In genomic region chr1:78918157-78918556, GRCh38 we compare ENCODE assay signal across 16 cellular contexts.
DNase-seq lines count a peak whose midpoint lies in the region; ATAC-seq, FAIRE-seq and TF ChIP-seq lines count a peak whose summit lies in the region.
"Had no signal": no experiment of that assay in that cellular context is flagged by ENCODE, and none has a peak within 500 bp of the region (broad histone marks: within the 10 kb centered on the region; RNA-seq: fewer than 3 reads in every experiment).

No MANE protein-coding gene starts in this region.

- no peak overlapping the region for H3K4me3 ChIP-seq in astrocyte (ENCODE audit: insufficient read depth, low read depth, low read length)
- H3K4me3 ChIP-seq in MG63, result no peak overlapping the region
- H3K4me3 ChIP-seq: BLaER1 treated with 17β-estradiol and CSF1 and Interleukin-3, amounts not matched to agents 10 nM and 100 nM; GM23338; SK-N-MC had no signal

- H3K36me3 Mint-ChIP-seq in astrocyte (ENCODE audit: low read depth, unreplicated experiment), result no peaks in the 10 kb centered on the region
- H3K36me3 Mint-ChIP-seq in activated CD8-positive, alpha-beta T cell treated with anti-CD3 and anti-CD28 coated beads for 36 hours (ENCODE audit: low read depth), result no peaks in the 10 kb centered on the region

- H3K27ac ChIP-seq in astrocyte (ENCODE audit: low read depth, low read length) (peak overlapping the region; percentile 39), foreskin keratinocyte (no peak overlapping the region)
- H3K27ac ChIP-seq: BLaER1 treated with 17β-estradiol and CSF1 and Interleukin-3, amounts not matched to agents 10 nM and 100 nM; HL-60; SK-N-MC had no signal

- DNase-seq in HCEC 1CT, result peak; percentile 43
- peak; percentile 2 for DNase-seq in astrocyte (ENCODE audit: low read depth)
- peak; percentile 3 to 30 for DNase-seq in foreskin keratinocyte
- DNase-seq in activated CD8-positive, alpha-beta T cell treated with anti-CD3 and anti-CD28 coated beads for 36 hours, result no peak
- no peak for DNase-seq in MG63
- DNase-seq: KBM-7, NCI-H1092, NCI-H1694, NCI-H345 had no signal

- no peak overlapping the region for H2AFZ ChIP-seq in astrocyte (ENCODE audit: low read depth, low read length)
- H2AFZ ChIP-seq: GM23338 had no signal

- H3K9me3 Mint-ChIP-seq in astrocyte (ENCODE audit: unreplicated experiment), result no peaks in the 10 kb centered on the region
- H3K9me3 Mint-ChIP-seq in activated CD8-positive, alpha-beta T cell treated with anti-CD3 and anti-CD28 coated beads for 36 hours, result no peaks in the 10 kb centered on the region
- H3K9me3 Mint-ChIP-seq: GM23338 had no signal

- H3K27me3 Mint-ChIP-seq in astrocyte (ENCODE audit: low read depth, unreplicated experiment), result no peaks in the 10 kb centered on the region
- H3K27me3 Mint-ChIP-seq in activated CD8-positive, alpha-beta T cell treated with anti-CD3 and anti-CD28 coated beads for 36 hours, result no peaks in the 10 kb centered on the region

- FAIRE-seq in astrocyte (lab: Jason Lieb, UNC), result no peak

- H3K27me3 ChIP-seq in astrocyte (ENCODE audit: insufficient read depth, low read length) (no peaks in the 10 kb centered on the region), foreskin keratinocyte (no peaks in the 10 kb centered on the region), MG63 (no peaks in the 10 kb centered on the region)
- H3K27me3 ChIP-seq: BLaER1 treated with 17β-estradiol and CSF1 and Interleukin-3, amounts not matched to agents 10 nM and 100 nM had no signal

- POLR2A ChIA-PET in activated CD8-positive, alpha-beta T cell treated with anti-CD3 and anti-CD28 coated beads for 36 hours (lab: Charles Lee), result no interaction called here

- no peak overlapping the region for H3K9ac ChIP-seq in astrocyte (ENCODE audit: low read length)
- H3K9ac ChIP-seq: BLaER1 treated with 17β-estradiol and CSF1 and Interleukin-3, amounts not matched to agents 10 nM and 100 nM had no signal

- H4K20me1 ChIP-seq in astrocyte (ENCODE audit: insufficient read depth, low read length), result no peaks in the 10 kb centered on the region
- H4K20me1 ChIP-seq: BLaER1 treated with 17β-estradiol and CSF1 and Interleukin-3, amounts not matched to agents 10 nM and 100 nM had no signal

- no peak overlapping the region for H3K4me3 Mint-ChIP-seq in astrocyte (ENCODE audit: unreplicated experiment)
- H3K4me3 Mint-ChIP-seq in activated CD8-positive, alpha-beta T cell treated with anti-CD3 and anti-CD28 coated beads for 36 hours, result no peak overlapping the region
- H3K4me3 Mint-ChIP-seq: GM23338 had no signal

- intact Hi-C loops in activated CD8-positive, alpha-beta T cell treated with anti-CD3 and anti-CD28 coated beads for 36 hours (cut with micrococcal nuclease), result no loop called here

- CTCF ChIA-PET in activated CD8-positive, alpha-beta T cell treated with anti-CD3 and anti-CD28 coated beads for 36 hours (lab: Charles Lee), result no interaction called here

- H3K4me1 ChIP-seq in astrocyte (ENCODE audit: insufficient read depth, low read length) (no peaks in the 10 kb centered on the region), foreskin keratinocyte (no peaks in the 10 kb centered on the region)
- H3K4me1 ChIP-seq: BLaER1 treated with 17β-estradiol and CSF1 and Interleukin-3, amounts not matched to agents 10 nM and 100 nM had no signal

- no peak for ATAC-seq in foreskin keratinocyte
- no peak for ATAC-seq in HG02678 (IDR thresholded peaks at IDR 0.05; ENCODE audit: unreplicated experiment)
- ATAC-seq in activated CD8-positive, alpha-beta T cell treated with anti-CD3 and anti-CD28 coated beads for 36 hours, result no peak
- no peak for ATAC-seq in GM21786 (IDR thresholded peaks at IDR 0.05; ENCODE audit: unreplicated experiment)
- ATAC-seq: GM23338, Right ventricle myocardium inferior had no signal

- H3K4me2 ChIP-seq in astrocyte (ENCODE audit: low read length), result peak overlapping the region; percentile 11
- H3K4me2 ChIP-seq: BLaER1 treated with 17β-estradiol and CSF1 and Interleukin-3, amounts not matched to agents 10 nM and 100 nM; GM23338 had no signal

- no peaks in the 10 kb centered on the region for H3K79me2 ChIP-seq in astrocyte (ENCODE audit: insufficient read depth, low read length)

- no peak for TF ChIP-seq CTCF in astrocyte (IDR thresholded peaks at IDR 0.05; ENCODE audit: insufficient read depth, low read depth, low read length)
- no peak for TF ChIP-seq CTCF in foreskin keratinocyte (conservative IDR thresholded peaks at IDR 0.05)
- no peak for TF ChIP-seq CTCF in activated CD8-positive, alpha-beta T cell treated with anti-CD3 and anti-CD28 coated beads for 36 hours (IDR thresholded peaks at IDR 0.05)

- H3K36me3 ChIP-seq in astrocyte (ENCODE audit: insufficient read depth, low read length) (peaks cover 4% of the 10 kb centered on the region), MG63 (no peaks in the 10 kb centered on the region)
- H3K36me3 ChIP-seq: BLaER1 treated with 17β-estradiol and CSF1 and Interleukin-3, amounts not matched to agents 10 nM and 100 nM had no signal

- no peaks in the 10 kb centered on the region for H3K4me1 Mint-ChIP-seq in astrocyte (ENCODE audit: low read depth, unreplicated experiment)
- no peaks in the 10 kb centered on the region for H3K4me1 Mint-ChIP-seq in activated CD8-positive, alpha-beta T cell treated with anti-CD3 and anti-CD28 coated beads for 36 hours (ENCODE audit: low read depth)

- no peak overlapping the region for H3K27ac Mint-ChIP-seq in astrocyte (ENCODE audit: unreplicated experiment)
- H3K27ac Mint-ChIP-seq in activated CD8-positive, alpha-beta T cell treated with anti-CD3 and anti-CD28 coated beads for 36 hours, result no peak overlapping the region
- H3K27ac Mint-ChIP-seq: GM23338 had no signal

- H3K9me3 ChIP-seq in astrocyte (ENCODE audit: insufficient read depth, low read depth, low read length) (no peaks in the 10 kb centered on the region), MG63 (no peaks in the 10 kb centered on the region)
- H3K9me3 ChIP-seq: BLaER1 treated with 17β-estradiol and CSF1 and Interleukin-3, amounts not matched to agents 10 nM and 100 nM had no signal

Comparison
In these comparisons a context has a peak if more than half of its experiments do, and no peak if none do; other contexts are left out.
1. DNase-seq: peak in HCEC 1CT (single experiment), astrocyte (single experiment) and foreskin keratinocyte (2 of 2); none in activated CD8-positive, alpha-beta T cell treated with anti-CD3 and anti-CD28 coated beads for 36 hours (single experiment) and MG63 (single experiment).